23 cellular contexts compared by ENCODE assay signal in genomic region chr10:27251554-27251953, GRCh38. TPM values are rescaled to one million over a fixed set of nuclear protein-coding genes. Genes with fewer than 3 reads are reported as not detected.
DNase-seq lines count a peak whose midpoint lies in the region; ATAC-seq and TF ChIP-seq lines count a peak whose summit lies in the region.
"Had no signal": no experiment of that assay in that cellular context is flagged by ENCODE, and none has a peak within 500 bp of the region (broad histone marks: within the 10 kb centered on the region; RNA-seq: fewer than 3 reads in every experiment).

No MANE protein-coding gene starts in this region.

- DNase-seq in natural killer cell (no peak), memory B cell (ENCODE audit: low spot score in 2 of 2) (no peak), NOMO-1 treated with DMSO at 0.1 percent for 48 hours (lab: John Stamatoyannopoulos, UW; ENCODE audit: unreplicated experiment) (no peak), testis (no peak)
- DNase-seq in natural killer cell treated with Interleukin-12 subunit alpha and Interleukin-12 subunit beta and Interleukin-15 and Interleukin-18, amount 100 ng/mL, for 72 hours (ENCODE audit: low spot score) = no peak
- no peak for DNase-seq in activated T-helper 1 cell treated with anti-CD3 and anti-CD28 coated beads, Interleukin-12 subunit alpha, Interleukin-12 subunit beta, Interleukin-2, Interleukin-4 antibody, amounts not matched to agents 30 ng/mL and 10 ng/mL and 1 ng/mL, durations not matched to agents 14 hours and 24 hours and 36 hours (ENCODE audit: low spot score)
- DNase-seq: AML-193; CD4-positive, alpha-beta memory T cell; DMS 273 treated with DMSO at 0.1 percent for 48 hours; DMS79; EL; GDM1; GOT3; KBM-7; NCI-H2029; NCI-H446 treated with DMSO at 0.1 percent for 48 hours; NCI-H82; NK-92 treated with Interleukin-12 subunit alpha and Interleukin-12 subunit beta, amount 100 ng/mL, for 24 hours; RPMI8226; SHP77 had no signal

- H3K4me3 Mint-ChIP-seq in natural killer cell (peak overlapping the region; percentile 13), memory B cell (peak overlapping the region; percentile 37)
- H3K4me3 Mint-ChIP-seq in natural killer cell treated with Interleukin-12 subunit alpha and Interleukin-12 subunit beta and Interleukin-15 and Interleukin-18, amount 100 ng/mL, for 72 hours = no peak overlapping the region
- H3K4me3 Mint-ChIP-seq in activated T-helper 1 cell treated with anti-CD3 and anti-CD28 coated beads, Interleukin-12 subunit alpha, Interleukin-12 subunit beta, Interleukin-2, Interleukin-4 antibody, amounts not matched to agents 30 ng/mL and 10 ng/mL and 1 ng/mL, durations not matched to agents 14 hours and 24 hours and 36 hours = peak overlapping the region; percentile 39

- 78 to 80% methylated on average over 12 to 14 of the region's 14 CpGs for WGBS in testis, 2 donors

- H3K27me3 ChIP-seq in testis = no peaks in the 10 kb centered on the region

- intact Hi-C loops in natural killer cell (cut with micrococcal nuclease) (no loop called here), testis (cut with DNase I; ENCODE audit: low total_unique reads) (no loop called here)
- intact Hi-C loops in activated T-helper 1 cell treated with anti-CD3 and anti-CD28 coated beads, Interleukin-12 subunit alpha, Interleukin-12 subunit beta, Interleukin-2, Interleukin-4 antibody, amounts not matched to agents 30 ng/mL and 10 ng/mL and 1 ng/mL, durations not matched to agents 14 hours and 24 hours and 36 hours (cut with micrococcal nuclease) = no loop called here

- H3K4me3 ChIP-seq in testis = peak overlapping the region in 1 of 2 donors; percentile 68
- H3K4me3 ChIP-seq: BLaER1 treated with 17β-estradiol and CSF1 and Interleukin-3, amounts not matched to agents 10 nM and 100 nM; GM12878 had no signal

- no peak overlapping the region for H3K27ac ChIP-seq in testis
- H3K27ac ChIP-seq: BLaER1 treated with 17β-estradiol and CSF1 and Interleukin-3, amounts not matched to agents 10 nM and 100 nM had no signal

- H3K4me1 ChIP-seq in testis = no peaks in the 10 kb centered on the region
- H3K4me1 ChIP-seq: BLaER1 treated with 17β-estradiol and CSF1 and Interleukin-3, amounts not matched to agents 10 nM and 100 nM had no signal

- H3K4me1 Mint-ChIP-seq in natural killer cell (peaks cover 7 to 12% of the 10 kb centered on the region in 2 donors), memory B cell (peaks cover 11% of the 10 kb centered on the region)
- H3K4me1 Mint-ChIP-seq in natural killer cell treated with Interleukin-12 subunit alpha and Interleukin-12 subunit beta and Interleukin-15 and Interleukin-18, amount 100 ng/mL, for 72 hours (ENCODE audit: low read depth in 2 of 2) = peaks cover 7 to 13% of the 10 kb centered on the region in 2 donors
- peaks cover 6% of the 10 kb centered on the region for H3K4me1 Mint-ChIP-seq in activated T-helper 1 cell treated with anti-CD3 and anti-CD28 coated beads, Interleukin-12 subunit alpha, Interleukin-12 subunit beta, Interleukin-2, Interleukin-4 antibody, amounts not matched to agents 30 ng/mL and 10 ng/mL and 1 ng/mL, durations not matched to agents 14 hours and 24 hours and 36 hours (ENCODE audit: low read depth)

- no peaks in the 10 kb centered on the region for H3K9me3 ChIP-seq in testis

- H3K27me3 Mint-ChIP-seq in natural killer cell (ENCODE audit: low read depth in 2 of 2) (no peaks in the 10 kb centered on the region), memory B cell (no peaks in the 10 kb centered on the region)
- no peaks in the 10 kb centered on the region for H3K27me3 Mint-ChIP-seq in natural killer cell treated with Interleukin-12 subunit alpha and Interleukin-12 subunit beta and Interleukin-15 and Interleukin-18, amount 100 ng/mL, for 72 hours
- H3K27me3 Mint-ChIP-seq in activated T-helper 1 cell treated with anti-CD3 and anti-CD28 coated beads, Interleukin-12 subunit alpha, Interleukin-12 subunit beta, Interleukin-2, Interleukin-4 antibody, amounts not matched to agents 30 ng/mL and 10 ng/mL and 1 ng/mL, durations not matched to agents 14 hours and 24 hours and 36 hours (ENCODE audit: insufficient read depth) = peaks cover 1% of the 10 kb centered on the region
- H3K27me3 Mint-ChIP-seq: CD4-positive, alpha-beta memory T cell had no signal

- no peak for TF ChIP-seq POLR2A in testis (IDR thresholded peaks at IDR 0.05)

- H3K9me3 Mint-ChIP-seq in natural killer cell (no peaks in the 10 kb centered on the region), memory B cell (no peaks in the 10 kb centered on the region)
- H3K9me3 Mint-ChIP-seq in natural killer cell treated with Interleukin-12 subunit alpha and Interleukin-12 subunit beta and Interleukin-15 and Interleukin-18, amount 100 ng/mL, for 72 hours = no peaks in the 10 kb centered on the region
- no peaks in the 10 kb centered on the region for H3K9me3 Mint-ChIP-seq in activated T-helper 1 cell treated with anti-CD3 and anti-CD28 coated beads, Interleukin-12 subunit alpha, Interleukin-12 subunit beta, Interleukin-2, Interleukin-4 antibody, amounts not matched to agents 30 ng/mL and 10 ng/mL and 1 ng/mL, durations not matched to agents 14 hours and 24 hours and 36 hours
- H3K9me3 Mint-ChIP-seq: CD4-positive, alpha-beta memory T cell had no signal

- no peak overlapping the region for H3K27ac Mint-ChIP-seq in natural killer cell
- H3K27ac Mint-ChIP-seq in natural killer cell treated with Interleukin-12 subunit alpha and Interleukin-12 subunit beta and Interleukin-15 and Interleukin-18, amount 100 ng/mL, for 72 hours = no peak overlapping the region
- H3K27ac Mint-ChIP-seq in activated T-helper 1 cell treated with anti-CD3 and anti-CD28 coated beads, Interleukin-12 subunit alpha, Interleukin-12 subunit beta, Interleukin-2, Interleukin-4 antibody, amounts not matched to agents 30 ng/mL and 10 ng/mL and 1 ng/mL, durations not matched to agents 14 hours and 24 hours and 36 hours = no peak overlapping the region
- no peak overlapping the region for H3K27ac Mint-ChIP-seq in memory B cell

- TF ChIP-seq CTCF in natural killer cell (IDR thresholded peaks at IDR 0.05) = no peak
- TF ChIP-seq CTCF in testis (IDR thresholded peaks at IDR 0.05) = no peak

- ATAC-seq in natural killer cell (no peak), memory B cell (ENCODE audit: low read depth) (no peak), HG02623 (IDR thresholded peaks at IDR 0.05; ENCODE audit: unreplicated experiment) (no peak)
- ATAC-seq in natural killer cell treated with Interleukin-12 subunit alpha and Interleukin-12 subunit beta and Interleukin-15 and Interleukin-18, amount 100 ng/mL, for 72 hours = no peak

- no peaks in the 10 kb centered on the region for H3K36me3 Mint-ChIP-seq in natural killer cell
- H3K36me3 Mint-ChIP-seq in natural killer cell treated with Interleukin-12 subunit alpha and Interleukin-12 subunit beta and Interleukin-15 and Interleukin-18, amount 100 ng/mL, for 72 hours = no peaks in the 10 kb centered on the region
- no peaks in the 10 kb centered on the region for H3K36me3 Mint-ChIP-seq in activated T-helper 1 cell treated with anti-CD3 and anti-CD28 coated beads, Interleukin-12 subunit alpha, Interleukin-12 subunit beta, Interleukin-2, Interleukin-4 antibody, amounts not matched to agents 30 ng/mL and 10 ng/mL and 1 ng/mL, durations not matched to agents 14 hours and 24 hours and 36 hours (ENCODE audit: low read depth)
- H3K36me3 Mint-ChIP-seq in memory B cell = peaks cover 7% of the 10 kb centered on the region

- no peaks in the 10 kb centered on the region for H3K36me3 ChIP-seq in testis (ENCODE audit: low read depth, missing control alignments)
- H3K36me3 ChIP-seq: BLaER1 treated with 17β-estradiol and CSF1 and Interleukin-3, amounts not matched to agents 10 nM and 100 nM had no signal

RNA-seq across cellular contexts. Expression of gene ACBD5, which starts 11.0 kb away (rescaled TPM):
- 10 to 100 TPM; 38.2 to 58.8 (median 47.4) TPM for total RNA-seq in natural killer cell
- 10 to 100 TPM; 21.9 to 32.8 TPM for total RNA-seq in natural killer cell treated with Interleukin-12 subunit alpha and Interleukin-12 subunit beta and Interleukin-15 and Interleukin-18, amount 100 ng/mL, for 72 hours
- total RNA-seq in activated T-helper 1 cell treated with anti-CD3 and anti-CD28 coated beads, Interleukin-12 subunit alpha, Interleukin-12 subunit beta, Interleukin-2, Interleukin-4 antibody, amounts not matched to agents 30 ng/mL and 10 ng/mL and 1 ng/mL, durations not matched to agents 14 hours and 24 hours and 36 hours = 20.0 and 22.0 TPM in 2 replicates
- 10 to 100 TPM; 33.8 to 33.9 TPM for total RNA-seq in testis
- polyA plus RNA-seq in testis (ENCODE audit: insufficient read depth, low read depth, low replicate concordance) = 36.4 TPM
